In the genomic region with DNA sequence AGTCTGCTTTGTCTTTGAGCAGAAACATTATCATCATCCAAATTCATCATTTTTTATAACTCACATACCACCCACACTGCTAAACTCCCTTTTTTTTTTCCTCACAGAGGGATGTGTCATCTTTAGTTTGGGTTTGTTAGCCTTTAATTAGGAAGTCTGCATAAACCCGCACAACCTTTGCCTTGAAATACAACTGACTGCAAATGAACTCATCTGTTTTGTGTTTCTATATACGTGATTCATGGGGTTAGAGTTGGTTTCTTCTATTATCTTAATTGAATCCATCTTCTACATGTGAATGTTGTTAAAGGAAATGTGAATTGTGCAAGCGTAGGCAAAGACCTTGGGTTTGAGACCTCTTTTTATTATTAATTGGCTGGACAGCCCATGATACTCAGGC, we compare ENCODE assay signal across 23 cellular contexts.
"Had no signal": no experiment of that assay in that cellular context is flagged by ENCODE, and none has a peak within 500 bp of the region (broad histone marks: within the 10 kb centered on the region; RNA-seq: fewer than 3 reads in every experiment).

No MANE protein-coding gene starts in this region.

- H3K4me1 Mint-ChIP-seq: activated CD4-positive, alpha-beta T cell treated with anti-CD3 and anti-CD28 coated beads, Interleukin-2, amount 10 ng/mL, durations not matched to agents 24 days and 14 days; immature natural killer cell had no signal

- DNase-seq: activated CD4-positive, alpha-beta T cell treated with anti-CD3 and anti-CD28 coated beads, Interleukin-2, amount 10 ng/mL, durations not matched to agents 24 days and 14 days; activated CD4-positive, CD25-positive, alpha-beta regulatory T cell; activated CD8-positive, alpha-beta memory T cell treated with anti-CD3 and anti-CD28 coated beads, Interleukin-2, amount 50 U/mL, for 4 hours; activated CD8-positive, alpha-beta T cell treated with anti-CD3 and anti-CD28 coated beads, Interleukin-2, amount 10 ng/mL, durations not matched to agents 7 days and 5 days; activated naive CD4-positive, alpha-beta T cell treated with anti-CD3 and anti-CD28 coated beads, Interleukin-2, amount 50 U/mL, for 16 hours; activated T-cell treated with anti-CD3 and anti-CD28 coated beads, Interleukin-2, amount 50 U/mL, for 4 hours; cerebellar nuclear complex; cortex of kidney; effector CD4-positive, alpha-beta T cell; heart left ventricle; immature natural killer cell; kidney glomerular epithelial cell; right lobe of liver; stimulated activated CD4-positive, alpha-beta T cell treated with anti-CD3 and anti-CD28 coated beads, Interleukin-4, amount 100 ng/mL, for 1 hour; T1000; upper lobe of right lung had no signal

- H3K27ac Mint-ChIP-seq: activated CD4-positive, alpha-beta T cell treated with anti-CD3 and anti-CD28 coated beads, Interleukin-2, amount 10 ng/mL, durations not matched to agents 24 days and 14 days; activated CD8-positive, alpha-beta T cell treated with anti-CD3 and anti-CD28 coated beads, Interleukin-2, amount 10 ng/mL, durations not matched to agents 7 days and 5 days; immature natural killer cell; natural killer cell treated with Interleukin-12 subunit alpha and Interleukin-12 subunit beta and Interleukin-15 and Interleukin-18, amount 100 ng/mL, for 72 hours had no signal

- H3K4me1 ChIP-seq: ascending aorta, breast epithelium, gastroesophageal sphincter, heart left ventricle, parathyroid adenoma, right lobe of liver, upper lobe of right lung had no signal

- H3K4me3 Mint-ChIP-seq: activated CD4-positive, alpha-beta T cell treated with anti-CD3 and anti-CD28 coated beads, Interleukin-2, amount 10 ng/mL, durations not matched to agents 24 days and 14 days; activated CD8-positive, alpha-beta T cell treated with anti-CD3 and anti-CD28 coated beads, Interleukin-2, amount 10 ng/mL, durations not matched to agents 7 days and 5 days; activated T-cell treated with anti-CD3 and anti-CD28 coated beads, Interleukin-2, amount 50 U/mL, for 4 hours; immature natural killer cell; natural killer cell treated with Interleukin-12 subunit alpha and Interleukin-12 subunit beta and Interleukin-15 and Interleukin-18, amount 100 ng/mL, for 72 hours had no signal

- H3K36me3 Mint-ChIP-seq: immature natural killer cell; natural killer cell treated with Interleukin-12 subunit alpha and Interleukin-12 subunit beta and Interleukin-15 and Interleukin-18, amount 100 ng/mL, for 72 hours had no signal

- H3K4me3 ChIP-seq: ascending aorta, breast epithelium, esophagus muscularis mucosa, gastroesophageal sphincter, heart left ventricle, right lobe of liver, smooth muscle cell, upper lobe of right lung had no signal

- ATAC-seq: activated CD8-positive, alpha-beta T cell treated with anti-CD3 and anti-CD28 coated beads, Interleukin-2, amount 10 ng/mL, durations not matched to agents 7 days and 5 days; activated T-cell treated with anti-CD3 and anti-CD28 coated beads, Interleukin-2, amount 50 U/mL, for 4 hours; gastroesophageal sphincter; heart left ventricle; natural killer cell treated with Interleukin-12 subunit alpha and Interleukin-12 subunit beta and Interleukin-15 and Interleukin-18, amount 100 ng/mL, for 72 hours; right lobe of liver; upper lobe of right lung had no signal

- H3K9me3 ChIP-seq: ascending aorta, breast epithelium, esophagus muscularis mucosa, gastroesophageal sphincter, right lobe of liver, upper lobe of right lung had no signal

- H3K9ac ChIP-seq: parathyroid adenoma had no signal

- H3K9me3 Mint-ChIP-seq: activated CD4-positive, alpha-beta T cell treated with anti-CD3 and anti-CD28 coated beads, Interleukin-2, amount 10 ng/mL, durations not matched to agents 24 days and 14 days; immature natural killer cell; natural killer cell treated with Interleukin-12 subunit alpha and Interleukin-12 subunit beta and Interleukin-15 and Interleukin-18, amount 100 ng/mL, for 72 hours had no signal

- H3K27me3 ChIP-seq: ascending aorta, breast epithelium, esophagus muscularis mucosa, gastroesophageal sphincter, heart left ventricle, right lobe of liver, upper lobe of right lung had no signal

- H3K36me3 ChIP-seq: ascending aorta, breast epithelium, esophagus muscularis mucosa, gastroesophageal sphincter, heart left ventricle, right lobe of liver, upper lobe of right lung had no signal
